1 cellular context compared by ENCODE assay signal in the genomic region with DNA sequence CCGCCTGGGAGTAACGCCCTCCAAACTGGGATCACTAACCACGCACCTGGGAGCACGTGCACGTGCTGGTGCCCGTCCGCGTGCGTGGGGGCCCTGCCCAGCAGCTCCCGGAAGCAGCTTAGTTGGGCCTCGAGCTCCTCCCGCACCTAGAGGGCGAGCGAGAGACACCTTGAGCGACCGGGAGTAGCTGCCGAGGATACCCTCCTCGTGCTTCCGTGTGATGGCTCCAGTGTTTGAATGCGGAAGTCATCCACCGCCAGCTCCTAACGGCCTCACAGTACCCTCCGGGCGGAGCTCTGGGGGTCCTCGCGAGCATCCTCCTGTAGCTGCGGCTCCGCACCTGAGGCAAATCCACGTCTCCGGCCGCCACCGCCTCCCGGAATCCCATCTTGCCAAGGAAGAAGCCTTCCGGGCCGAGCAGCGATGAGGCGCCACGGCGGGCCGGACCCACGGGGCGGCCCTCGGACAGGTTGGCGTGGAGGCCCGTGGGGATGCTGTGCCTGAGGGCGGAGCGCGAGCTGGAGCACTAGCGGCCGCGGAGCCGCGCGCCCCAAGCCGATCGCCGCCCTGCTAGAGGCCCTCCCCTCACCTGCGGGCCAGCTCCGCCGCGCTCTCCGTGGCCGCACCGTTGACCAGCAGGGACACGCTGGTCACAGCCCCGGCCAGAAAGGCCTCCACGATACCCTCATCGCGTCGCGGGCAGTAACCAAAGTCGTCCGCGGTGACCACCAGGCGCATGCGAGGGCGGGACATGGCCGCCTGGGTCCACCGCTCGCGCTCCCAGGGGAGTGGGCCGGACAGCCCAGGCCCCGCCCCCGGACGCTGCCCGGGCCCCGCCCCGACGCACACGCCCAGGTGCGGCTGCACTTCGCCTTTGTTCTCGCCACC.
TF ChIP-seq lines count a peak whose summit lies in the region.

A gene with protein sequence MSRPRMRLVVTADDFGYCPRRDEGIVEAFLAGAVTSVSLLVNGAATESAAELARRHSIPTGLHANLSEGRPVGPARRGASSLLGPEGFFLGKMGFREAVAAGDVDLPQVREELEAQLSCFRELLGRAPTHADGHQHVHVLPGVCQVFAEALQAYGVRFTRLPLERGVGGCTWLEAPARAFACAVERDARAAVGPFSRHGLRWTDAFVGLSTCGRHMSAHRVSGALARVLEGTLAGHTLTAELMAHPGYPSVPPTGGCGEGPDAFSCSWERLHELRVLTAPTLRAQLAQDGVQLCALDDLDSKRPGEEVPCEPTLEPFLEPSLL (minus strand): TSS at position 761 of the 888 bp plus-strand sequence. CDS start 8 bp downstream, at position 753.

TF ChIP-seq in HepG2, 621 proteins besides CTCF, POLR2A, EP300 and RAD21 (continued from another document and continues in another):
- TF ChIP-seq, protein P1, sequence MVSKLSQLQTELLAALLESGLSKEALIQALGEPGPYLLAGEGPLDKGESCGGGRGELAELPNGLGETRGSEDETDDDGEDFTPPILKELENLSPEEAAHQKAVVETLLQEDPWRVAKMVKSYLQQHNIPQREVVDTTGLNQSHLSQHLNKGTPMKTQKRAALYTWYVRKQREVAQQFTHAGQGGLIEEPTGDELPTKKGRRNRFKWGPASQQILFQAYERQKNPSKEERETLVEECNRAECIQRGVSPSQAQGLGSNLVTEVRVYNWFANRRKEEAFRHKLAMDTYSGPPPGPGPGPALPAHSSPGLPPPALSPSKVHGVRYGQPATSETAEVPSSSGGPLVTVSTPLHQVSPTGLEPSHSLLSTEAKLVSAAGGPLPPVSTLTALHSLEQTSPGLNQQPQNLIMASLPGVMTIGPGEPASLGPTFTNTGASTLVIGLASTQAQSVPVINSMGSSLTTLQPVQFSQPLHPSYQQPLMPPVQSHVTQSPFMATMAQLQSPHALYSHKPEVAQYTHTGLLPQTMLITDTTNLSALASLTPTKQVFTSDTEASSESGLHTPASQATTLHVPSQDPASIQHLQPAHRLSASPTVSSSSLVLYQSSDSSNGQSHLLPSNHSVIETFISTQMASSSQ (IDR thresholded peaks at IDR 0.05; ENCODE audit: low read depth): 0 out of 2 replicates have a peak, but pooled peaks have one; percentile 27
- TF ChIP-seq, protein P1 (CRISPR knock-in tag; IDR thresholded peaks at IDR 0.05; ENCODE audit: borderline replicate concordance): peak; percentile 79
- TF ChIP-seq ZNF235 (CRISPR knock-in tag; IDR thresholded peaks at IDR 0.05; ENCODE audit: borderline replicate concordance): peak; percentile 87
- peak; percentile 45 for TF ChIP-seq ZNF552 (CRISPR knock-in tag; IDR thresholded peaks at IDR 0.05; ENCODE audit: borderline replicate concordance)
- TF ChIP-seq ZBTB2 (CRISPR knock-in tag; IDR thresholded peaks at IDR 0.05; ENCODE audit: low read depth): peak; percentile 49; the same call in 1 of the 2 replicates
- TF ChIP-seq EED (CRISPR knock-in tag; IDR thresholded peaks at IDR 0.05): no peak
- TF ChIP-seq PLRG1 (conservative IDR thresholded peaks at IDR 0.05): no peak
- TF ChIP-seq, protein P2, sequence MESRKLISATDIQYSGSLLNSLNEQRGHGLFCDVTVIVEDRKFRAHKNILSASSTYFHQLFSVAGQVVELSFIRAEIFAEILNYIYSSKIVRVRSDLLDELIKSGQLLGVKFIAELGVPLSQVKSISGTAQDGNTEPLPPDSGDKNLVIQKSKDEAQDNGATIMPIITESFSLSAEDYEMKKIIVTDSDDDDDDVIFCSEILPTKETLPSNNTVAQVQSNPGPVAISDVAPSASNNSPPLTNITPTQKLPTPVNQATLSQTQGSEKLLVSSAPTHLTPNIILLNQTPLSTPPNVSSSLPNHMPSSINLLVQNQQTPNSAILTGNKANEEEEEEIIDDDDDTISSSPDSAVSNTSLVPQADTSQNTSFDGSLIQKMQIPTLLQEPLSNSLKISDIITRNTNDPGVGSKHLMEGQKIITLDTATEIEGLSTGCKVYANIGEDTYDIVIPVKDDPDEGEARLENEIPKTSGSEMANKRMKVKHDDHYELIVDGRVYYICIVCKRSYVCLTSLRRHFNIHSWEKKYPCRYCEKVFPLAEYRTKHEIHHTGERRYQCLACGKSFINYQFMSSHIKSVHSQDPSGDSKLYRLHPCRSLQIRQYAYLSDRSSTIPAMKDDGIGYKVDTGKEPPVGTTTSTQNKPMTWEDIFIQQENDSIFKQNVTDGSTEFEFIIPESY (CRISPR knock-in tag; IDR thresholded peaks at IDR 0.05): peak; percentile 87
- TF ChIP-seq ZNF33B (CRISPR knock-in tag; IDR thresholded peaks at IDR 0.05): peak; percentile 91
- TF ChIP-seq ZNF224 (CRISPR knock-in tag; IDR thresholded peaks at IDR 0.05): peak; percentile 82; the same call in 1 of the 2 replicates
- TF ChIP-seq ZNF460 (CRISPR knock-in tag; IDR thresholded peaks at IDR 0.05; ENCODE audit: borderline replicate concordance): no peak
- 0 out of 2 replicates have a peak, but pooled peaks have one; percentile 63 for TF ChIP-seq ZNF513 (CRISPR knock-in tag; conservative IDR thresholded peaks at IDR 0.05)
- TF ChIP-seq ZFP37 (CRISPR knock-in tag; IDR thresholded peaks at IDR 0.05; ENCODE audit: borderline replicate concordance): peak; percentile 94; the same call in 1 of the 2 replicates
- no peak for TF ChIP-seq PRMT3 (CRISPR knock-in tag; IDR thresholded peaks at IDR 0.05; ENCODE audit: borderline replicate concordance, low read depth)
- TF ChIP-seq ZHX2 (IDR thresholded peaks at IDR 0.05; ENCODE audit: low read depth): peak; percentile 36; the same call in 1 of the 2 replicates
- TF ChIP-seq ZHX2 (CRISPR knock-in tag; IDR thresholded peaks at IDR 0.05; ENCODE audit: borderline replicate concordance): peak; percentile 77; the same call in 1 of the 2 replicates
- TF ChIP-seq ZSCAN12 (CRISPR knock-in tag; IDR thresholded peaks at IDR 0.05): peak; percentile 76; the same call in 1 of the 2 replicates
- no peak for TF ChIP-seq ATF1 (CRISPR knock-in tag; IDR thresholded peaks at IDR 0.05)
- TF ChIP-seq REST (IDR thresholded peaks at IDR 0.05; ENCODE audit: borderline replicate concordance in 1 of 2, low read depth in 1 of 2, low read length in 2 of 2): 0 out of 4 replicates have a peak, but pooled peaks of 1 of the 2 experiments have one; percentile 10
- TF ChIP-seq ZKSCAN5 (CRISPR knock-in tag; IDR thresholded peaks at IDR 0.05): peak; percentile 21; the same call in 1 of the 2 replicates
- TF ChIP-seq MYPOP (CRISPR knock-in tag; IDR thresholded peaks at IDR 0.05): peak; percentile 45
- TF ChIP-seq SIX1 (CRISPR knock-in tag; IDR thresholded peaks at IDR 0.05; ENCODE audit: borderline replicate concordance): 0 out of 2 replicates have a peak, but pooled peaks have one; percentile 24
- no peak for TF ChIP-seq ZNF382 (CRISPR knock-in tag; IDR thresholded peaks at IDR 0.05; ENCODE audit: borderline replicate concordance)
- TF ChIP-seq RORA (CRISPR knock-in tag; IDR thresholded peaks at IDR 0.05): no peak
